10 cellular contexts compared by ENCODE assay signal in the genomic region with DNA sequence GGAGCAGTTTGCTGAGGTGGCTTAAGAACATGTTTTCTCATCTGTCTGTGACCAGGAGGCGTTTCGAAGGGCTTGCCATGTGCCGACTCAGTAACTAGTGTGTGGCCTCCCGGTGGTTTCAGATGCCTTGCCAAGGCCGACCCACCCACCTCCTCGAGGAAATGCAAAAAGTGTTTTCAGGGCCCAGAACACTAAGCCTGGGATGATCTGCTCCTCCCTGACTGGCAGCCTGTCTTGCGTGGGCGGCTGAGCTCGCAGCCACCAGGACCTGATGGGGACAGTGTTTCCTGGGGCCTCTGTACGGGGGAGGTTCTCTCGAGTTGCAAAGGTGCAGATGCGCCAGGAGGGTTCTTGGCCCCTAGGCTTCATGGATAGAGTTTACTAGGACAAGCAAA.
DNase-seq lines count a peak whose midpoint lies in the region; ATAC-seq and TF ChIP-seq lines count a peak whose summit lies in the region.
"Had no signal": no experiment of that assay in that cellular context is flagged by ENCODE, and none has a peak within 500 bp of the region (broad histone marks: within the 10 kb centered on the region; RNA-seq: fewer than 3 reads in every experiment).

No MANE protein-coding gene starts in this region.

- WGBS in spleen, 5 donors: 36 to 55% (median 44%) methylated on average over 11 to 12 of the region's 12 CpGs

- H3K36me3 ChIP-seq in spleen: no peaks in the 10 kb centered on the region

- no peaks in the 10 kb centered on the region for H3K4me1 Mint-ChIP-seq in Calu3 (ENCODE audit: low read depth, unreplicated experiment)

- CTCF ChIA-PET in Calu3 (lab: Charles Lee): no interaction called here

- peaks cover 0 to 3% (median 0%) of the 10 kb centered on the region in 7 donors for H3K27me3 ChIP-seq in spleen (replicated peaks in 1 of 7)

- ATAC-seq in GM21619 (IDR thresholded peaks at IDR 0.05; ENCODE audit: unreplicated experiment): no peak

- H3K4me3 ChIP-seq in WI38 (ENCODE audit: low read depth, low read length) (peak overlapping the region; percentile 55), spleen (no peak overlapping the region)

- no peak overlapping the region for H3K27ac ChIP-seq in spleen

- no TSS peak for BruUV-seq in Calu3 (replicated peaks; lab: Mats Ljungman, UMichigan)

- TF ChIP-seq CTCF in WI38 (IDR thresholded peaks at IDR 0.05; ENCODE audit: low read depth, low read length) (no peak), spleen (IDR thresholded peaks at IDR 0.05 in 8 of 11, conservative IDR thresholded peaks at IDR 0.05 in 3 of 11) (no peak), Calu3 (IDR thresholded peaks at IDR 0.05; ENCODE audit: unreplicated experiment) (no peak)

- DNase-seq in H4 (ENCODE audit: low spot score) (peak; percentile 73), iPS-NIHi11 (ENCODE audit: low spot score) (peak; percentile 41), spleen (peak; percentile 52), DMS114 treated with DMSO at 0.1 percent for 48 hours (lab: John Stamatoyannopoulos, UW; ENCODE audit: unreplicated experiment) (no peak), Calu3 (no peak)
- no peak for DNase-seq in activated CD4-positive, alpha-beta T cell treated with anti-CD3 and anti-CD28 coated beads for 1 hour
- DNase-seq: NCI-H1417 treated with DMSO at 0.1 percent for 48 hours had no signal

- no peaks in the 10 kb centered on the region for H3K9me3 Mint-ChIP-seq in Calu3 (ENCODE audit: low read depth, unreplicated experiment)
- H3K9me3 Mint-ChIP-seq: dendritic cell treated with granulocyte-macrophage colony-stimulating factor and Interleukin-4, amounts not matched to agents 40 ng/mL and 50 ng/mL, for 4 days had no signal

- H3K36me3 Mint-ChIP-seq in Calu3 (ENCODE audit: insufficient read depth, unreplicated experiment): no peaks in the 10 kb centered on the region

- no peaks in the 10 kb centered on the region for H3K9me3 ChIP-seq in spleen

- intact Hi-C loops in spleen (cut with DNase I; ENCODE audit: low total_unique reads) (no loop called here), Calu3 (cut with micrococcal nuclease; ENCODE audit: unreplicated experiment) (no loop called here)

- no peak overlapping the region for H3K27ac Mint-ChIP-seq in Calu3 (ENCODE audit: unreplicated experiment)
- H3K27ac Mint-ChIP-seq: dendritic cell treated with granulocyte-macrophage colony-stimulating factor and Interleukin-4, amounts not matched to agents 40 ng/mL and 50 ng/mL, for 4 days had no signal

- H3K27me3 Mint-ChIP-seq in Calu3 (ENCODE audit: unreplicated experiment): peaks cover 13% of the 10 kb centered on the region
- H3K27me3 Mint-ChIP-seq: dendritic cell treated with granulocyte-macrophage colony-stimulating factor and Interleukin-4, amounts not matched to agents 40 ng/mL and 50 ng/mL, for 4 days had no signal

- no peak for TF ChIP-seq POLR2A in spleen (IDR thresholded peaks at IDR 0.05)

- peaks cover 0 to 7% (median 0%) of the 10 kb centered on the region in 6 donors for H3K4me1 ChIP-seq in spleen

- H3K4me3 Mint-ChIP-seq in Calu3 (ENCODE audit: low read depth, unreplicated experiment): no peak overlapping the region
- H3K4me3 Mint-ChIP-seq: dendritic cell treated with granulocyte-macrophage colony-stimulating factor and Interleukin-4, amounts not matched to agents 40 ng/mL and 50 ng/mL, for 4 days had no signal

Comparison
In these comparisons a context has a peak if more than half of its experiments do, and no peak if none do; other contexts are left out.
1. DNase-seq: peak in H4 (single experiment), iPS-NIHi11 (single experiment) and spleen (single experiment); none in activated CD4-positive, alpha-beta T cell treated with anti-CD3 and anti-CD28 coated beads for 1 hour (single experiment), DMS114 treated with DMSO at 0.1 percent for 48 hours (single experiment) and Calu3 (single experiment).